ENCODE assay signal across 8 cellular contexts in the genomic region with DNA sequence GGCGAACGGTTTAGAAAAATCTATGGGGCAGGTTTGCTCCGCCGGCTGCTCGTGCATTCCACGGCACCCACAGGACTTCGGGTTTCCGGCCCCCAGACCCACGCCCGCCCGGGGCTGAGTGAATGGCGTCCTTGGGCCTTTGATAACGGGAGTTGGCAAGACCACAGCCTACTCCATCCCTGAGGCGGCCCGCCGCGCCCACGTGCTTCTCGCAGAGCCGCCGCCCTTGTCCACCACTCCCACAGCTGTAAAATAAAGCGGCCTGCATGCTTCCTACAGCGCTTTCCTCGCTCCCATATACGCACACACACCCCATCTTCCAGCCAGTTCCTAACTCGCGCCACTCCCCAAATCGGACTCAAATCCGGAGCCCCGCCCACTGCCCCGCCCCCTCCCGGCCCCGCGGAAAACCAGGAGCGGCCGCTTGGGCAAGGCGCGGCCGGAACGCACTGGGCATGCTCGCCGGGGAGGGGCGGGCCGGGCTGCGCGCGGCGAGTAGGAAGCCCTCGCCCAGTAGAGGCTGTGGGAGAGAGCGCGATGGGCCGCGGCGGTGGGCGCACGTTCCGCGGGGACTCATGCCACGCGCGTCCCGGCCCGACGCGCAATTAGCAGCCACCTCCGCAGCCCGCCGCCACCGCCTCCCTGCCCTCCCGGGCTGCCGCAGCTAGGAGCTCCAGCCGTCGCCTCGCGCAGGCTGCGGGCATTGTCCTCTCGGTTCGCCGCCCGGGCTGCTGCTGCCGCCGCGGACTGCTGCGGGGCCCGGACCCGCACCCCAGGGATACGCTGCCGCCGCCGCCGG. TPM values are rescaled to one million over a fixed set of nuclear protein-coding genes. Genes with fewer than 3 reads are reported as not detected.
DNase-seq lines count a peak whose midpoint lies in the region; ATAC-seq, FAIRE-seq and TF ChIP-seq lines count a peak whose summit lies in the region.

A gene (plus strand): TSS at position 513 of the 799 bp plus-strand sequence. CDS start 468 bp downstream, outside the sequence.

- H3K36me3 ChIP-seq in A673 (ENCODE audit: insufficient read depth, low read length, poor library complexity, severe bottlenecking), result no peaks in the 10 kb centered on the region
- no peaks in the 10 kb centered on the region for H3K36me3 ChIP-seq in kidney (ENCODE audit: control insufficient read depth in 1 of 2, insufficient read depth in 2 of 2, low read length in 2 of 2)

- no peak for TF ChIP-seq CTCF in A673 (conservative IDR thresholded peaks at IDR 0.05; ENCODE audit: low read depth, low read length)
- peak; percentile 7 for TF ChIP-seq CTCF in kidney (IDR thresholded peaks at IDR 0.05; ENCODE audit: borderline replicate concordance, extremely low read depth, insufficient read depth)

- FAIRE-seq in kidney (lab: Jason Lieb, UNC), result no peak

- peaks cover 31% of the 10 kb centered on the region for H3K4me1 ChIP-seq in A673 (ENCODE audit: insufficient read depth, low read length, poor library complexity, severe bottlenecking)
- peaks cover 2 to 4% of the 10 kb centered on the region in 2 donors for H3K4me1 ChIP-seq in kidney (ENCODE audit: control insufficient read depth in 1 of 2, insufficient read depth in 1 of 2, low read depth in 1 of 2, low read length in 2 of 2)

- H3K27ac ChIP-seq in A673 (ENCODE audit: low read depth, low read length, poor library complexity, severe bottlenecking) (peak within 1 kb of the TSS; percentile 76), kidney (ENCODE audit: low read depth in 2 of 2, low read length in 2 of 2) (peak within 1 kb of the TSS; percentile 81 to 90)

- H3K4me3 ChIP-seq in A673 (ENCODE audit: low read depth, low read length, poor library complexity, severe bottlenecking) (peak within 1 kb of the TSS; percentile 72), kidney (ENCODE audit: low read length in 2 of 2) (peak within 1 kb of the TSS; percentile 89 to 96)

- no TSS peak for BruUV-seq in A673 (replicated peaks; lab: Mats Ljungman, UMichigan)

- POLR2A ChIA-PET in A673 (lab: Charles Lee; ENCODE audit: low non-redundant PET), result no interaction called here

- H3K9ac ChIP-seq in kidney (ENCODE audit: low read length in 2 of 2), result peak within 1 kb of the TSS; percentile 68 to 90

- H3K9me3 ChIP-seq in A673 (ENCODE audit: low read depth, low read length, poor library complexity, severe bottlenecking), result no peaks in the 10 kb centered on the region
- no peaks in the 10 kb centered on the region for H3K9me3 ChIP-seq in kidney (ENCODE audit: control insufficient read depth in 1 of 2, low read length in 2 of 2)

- no peaks in the 10 kb centered on the region for H3K27me3 ChIP-seq in A673 (replicated peaks; ENCODE audit: insufficient read depth, low read depth, low read length, poor library complexity)

- intact Hi-C loops in A673 (cut with micrococcal nuclease; ENCODE audit: unreplicated experiment), result loop anchor here (1.0 to 10.0 kb wide), 5 partner anchors 119 to 765 kb away; no protein-coding TSS in a partner anchor
- intact Hi-C loops in kidney (cut with DNase I), result no loop called here

- CTCF ChIA-PET in A673 (lab: Charles Lee), result interaction anchor here (0.8 to 3.1 kb wide), 2 partner anchors 119 to 133 kb away, joined by 3 to 13 read pairs; no protein-coding TSS in a partner anchor

- DNase-seq in A673 (ENCODE audit: low spot score) (peak; percentile 98), NCI-H226 (peak; percentile 91), cerebellar cortex (ENCODE audit: low spot score) (peak; percentile 87), kidney (peak; percentile 99)
- peak; percentile 86 for DNase-seq in activated CD4-positive, CD25-positive, alpha-beta regulatory T cell treated with anti-CD3 and anti-CD28 coated beads, Interleukin-2, amount 50 U/mL, for 72 hours
- peak; percentile 88 to 98 for DNase-seq in stimulated activated CD4-positive, alpha-beta T cell treated with anti-CD3 and anti-CD28 coated beads, Interleukin-15, amount 100 ng/mL, for 1 hour (ENCODE audit: low read depth in 1 of 2, low spot score in 1 of 2)

- peak; percentile 55 for ATAC-seq in GM18867 (IDR thresholded peaks at IDR 0.05; ENCODE audit: unreplicated experiment)
- ATAC-seq in HG03097 (IDR thresholded peaks at IDR 0.05; ENCODE audit: low FRiP score, unreplicated experiment), result peak; percentile 46

RNA-seq across cellular contexts. Expression of the gene that starts here (rescaled TPM):
- total RNA-seq in A673 (2021) (13.7 and 15.8 TPM in 2 replicates), kidney (17.8 TPM)
- polyA plus RNA-seq in kidney (ENCODE audit: insufficient read depth, low read depth, low replicate concordance), result 2.8 TPM

Comparison
In these comparisons a context has a peak if more than half of its experiments do, and no peak if none do; other contexts are left out.
1. Peak in every context shown above with its lines: DNase-seq, ATAC-seq, H3K4me3 ChIP-seq and H3K27ac ChIP-seq.